In genomic region chr16:19589771-19590302, GRCh38 we compare ENCODE assay signal across 1 cellular context.
TF ChIP-seq lines count a peak whose summit lies in the region.

No MANE protein-coding gene starts in this region.

TF ChIP-seq in HepG2, 621 proteins besides CTCF, POLR2A, EP300 and RAD21 (continued from another document):
- no peak for TF ChIP-seq BCL3 (CRISPR knock-in tag; IDR thresholded peaks at IDR 0.05)
- TF ChIP-seq SOX6 (IDR thresholded peaks at IDR 0.05): no peak
- peak; percentile 32; the same call in 1 of the 2 replicates for TF ChIP-seq SOX6 (CRISPR knock-in tag; IDR thresholded peaks at IDR 0.05)
- no peak for TF ChIP-seq HNRNPUL1 (IDR thresholded peaks at IDR 0.05; ENCODE audit: low read depth, low read length)
- TF ChIP-seq XBP1 (CRISPR knock-in tag; IDR thresholded peaks at IDR 0.05): no peak
- no peak for TF ChIP-seq PTBP1 (IDR thresholded peaks at IDR 0.05; ENCODE audit: low read depth, low read length, poor library complexity, severe bottlenecking)
- peak; percentile 53; the same call in 1 of the 2 replicates for TF ChIP-seq FOXA3 (CRISPR knock-in tag; IDR thresholded peaks at IDR 0.05)
- TF ChIP-seq MIXL1 (CRISPR knock-in tag; IDR thresholded peaks at IDR 0.05): no peak
- no peak for TF ChIP-seq ASH2L (IDR thresholded peaks at IDR 0.05; ENCODE audit: insufficient read length, low read depth, low read length)
- TF ChIP-seq ZNF567 (CRISPR knock-in tag; IDR thresholded peaks at IDR 0.05; ENCODE audit: borderline replicate concordance): no peak
- no peak for TF ChIP-seq NFAT5 (CRISPR knock-in tag; IDR thresholded peaks at IDR 0.05)
- no peak for TF ChIP-seq ETV5 (CRISPR knock-in tag; IDR thresholded peaks at IDR 0.05; ENCODE audit: borderline replicate concordance)
- TF ChIP-seq NR1H2 (CRISPR knock-in tag; IDR thresholded peaks at IDR 0.05; ENCODE audit: borderline replicate concordance, low read depth): no peak
- no peak for TF ChIP-seq IRF9 (CRISPR knock-in tag; IDR thresholded peaks at IDR 0.05; ENCODE audit: borderline replicate concordance)
- TF ChIP-seq CEBPZ (IDR thresholded peaks at IDR 0.05; ENCODE audit: low read length): no peak
- no peak for TF ChIP-seq MEIS1 (CRISPR knock-in tag; IDR thresholded peaks at IDR 0.05; ENCODE audit: borderline replicate concordance)
- TF ChIP-seq ZNF124 (CRISPR knock-in tag; IDR thresholded peaks at IDR 0.05): no peak
- TF ChIP-seq CAMTA2 (CRISPR knock-in tag; IDR thresholded peaks at IDR 0.05; ENCODE audit: borderline replicate concordance): no peak
- no peak for TF ChIP-seq MIER3 (CRISPR knock-in tag; IDR thresholded peaks at IDR 0.05; ENCODE audit: borderline replicate concordance)
- TF ChIP-seq NR2F2 (IDR thresholded peaks at IDR 0.05; ENCODE audit: borderline replicate concordance, low read depth): no peak
- TF ChIP-seq HNRNPK (IDR thresholded peaks at IDR 0.05; ENCODE audit: low read depth, low read length, poor library complexity, severe bottlenecking): peak; percentile 20
- no peak for TF ChIP-seq MATR3 (CRISPR knock-in tag; IDR thresholded peaks at IDR 0.05)
- no peak for TF ChIP-seq NFYC (CRISPR knock-in tag; IDR thresholded peaks at IDR 0.05)
- peak; percentile 67; the same call in 1 of the 2 replicates for TF ChIP-seq CEBPB (IDR thresholded peaks at IDR 0.05; ENCODE audit: borderline replicate concordance, low read depth, low read length)
- no peak for TF ChIP-seq ZNF430 (CRISPR knock-in tag; IDR thresholded peaks at IDR 0.05)
- no peak for TF ChIP-seq SMYD3 (CRISPR knock-in tag; IDR thresholded peaks at IDR 0.05)
- TF ChIP-seq GTF2F1 (IDR thresholded peaks at IDR 0.05; ENCODE audit: low read length): no peak
- no peak for TF ChIP-seq ARID5B (CRISPR knock-in tag; IDR thresholded peaks at IDR 0.05)
